In the genomic region with DNA sequence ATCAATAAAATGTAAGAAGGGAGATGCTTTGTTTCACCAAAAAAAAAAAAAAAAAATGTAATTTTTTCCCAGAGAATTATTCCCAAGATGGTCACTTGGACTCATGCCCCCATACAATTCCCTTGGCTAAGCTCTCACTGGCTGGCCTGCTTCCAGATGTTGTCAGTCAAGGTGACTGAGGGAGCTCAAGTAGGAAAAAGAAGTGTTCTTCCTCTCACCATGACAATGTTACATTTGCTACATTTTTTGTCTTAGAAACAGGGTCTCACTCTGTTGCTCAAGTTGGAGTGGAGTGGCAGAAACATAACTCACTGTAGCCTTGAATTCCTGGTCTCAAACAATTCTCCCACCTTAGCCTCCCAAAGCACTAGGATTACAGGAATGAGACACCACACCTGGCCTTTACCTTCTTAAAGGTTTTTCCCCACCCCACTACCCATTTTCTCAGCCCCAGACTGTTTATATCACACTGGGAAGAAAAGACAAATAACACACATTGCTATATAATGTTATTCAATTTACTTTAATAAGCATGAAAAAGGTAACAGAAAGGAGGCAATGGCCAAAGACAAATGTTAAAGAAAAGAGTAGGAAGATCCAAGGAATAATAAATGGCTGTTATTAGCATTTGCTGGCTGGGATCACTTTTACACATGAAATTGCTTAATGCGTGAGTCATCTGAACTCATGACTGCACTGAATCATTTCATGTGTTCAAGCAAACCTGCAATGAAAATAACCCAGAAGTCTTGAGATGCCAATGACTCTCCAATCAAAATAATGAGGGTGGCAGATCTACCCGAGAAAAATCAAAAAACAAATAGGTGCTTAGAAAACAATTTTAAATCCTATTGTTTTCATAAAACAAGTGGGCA, we compare ENCODE assay signal across 12 cellular contexts. TPM values are rescaled to one million over a fixed set of nuclear protein-coding genes. Genes with fewer than 3 reads are reported as not detected.
A peak's percentile ranks its signal among the peaks of the same experiment; 100 is the strongest.
DNase-seq lines count a peak whose midpoint lies in the region; ATAC-seq, FAIRE-seq and TF ChIP-seq lines count a peak whose summit lies in the region.
"Had no signal": no experiment of that assay in that cellular context is flagged by ENCODE, and none has a peak within 500 bp of the region (broad histone marks: within the 10 kb centered on the region; RNA-seq: fewer than 3 reads in every experiment).

No MANE protein-coding gene starts in this region.

- 17 to 23% methylated on average over 2 of the region's 2 CpGs for WGBS in tibial nerve, 2 donors

- no peaks in the 10 kb centered on the region for H3K9me1 ChIP-seq in keratinocyte (ENCODE audit: control insufficient read depth, extremely low read depth, insufficient read depth, low read length)

- H3K36me3 ChIP-seq in keratinocyte (ENCODE audit: control insufficient read depth in 2 of 2, extremely low read depth in 1 of 2, insufficient read depth in 2 of 2, low read length in 2 of 2) = no peaks in the 10 kb centered on the region
- no peaks in the 10 kb centered on the region for H3K36me3 ChIP-seq in tibial nerve

- no peak for ATAC-seq in GM21390 (IDR thresholded peaks at IDR 0.05; ENCODE audit: unreplicated experiment)

- peak overlapping the region; percentile 64 for H3K4me2 ChIP-seq in keratinocyte (ENCODE audit: control insufficient read depth, extremely low read depth, insufficient read depth, low read depth, low read length)

- H3K4me3 ChIP-seq in astrocyte of the cerebellum (ENCODE audit: low read depth, low read length) (no peak overlapping the region), keratinocyte (ENCODE audit: control insufficient read depth in 2 of 3, extremely low read depth in 1 of 3, insufficient read depth in 2 of 3, low read depth in 1 of 3, low read length in 3 of 3) (peak overlapping the region in 1 of 3 experiments; percentile 8), tibial nerve (no peak overlapping the region)
- H3K4me3 ChIP-seq: BLaER1 treated with 17β-estradiol and CSF1 and Interleukin-3, amounts not matched to agents 10 nM and 100 nM had no signal

- DNase-seq in NCI-H2171 treated with DMSO at 0.1 percent for 48 hours (lab: John Stamatoyannopoulos, UW) = peak; percentile 35
- no peak for DNase-seq in NCI-H2171 (lab: John Stamatoyannopoulos, UW)
- DNase-seq in astrocyte of the cerebellum (ENCODE audit: low read depth) = peak; percentile 90
- DNase-seq in keratinocyte (ENCODE audit: low read depth, low spot score) = peak; percentile 49
- peak in 1 of 2 donors; percentile 78 for DNase-seq in tibial nerve (ENCODE audit: low spot score in 2 of 2)
- DNase-seq in activated effector memory CD4-positive, alpha-beta T cell treated with anti-CD3 and anti-CD28 coated beads, Interleukin-2, amount 50 U/mL, for 16 hours = no peak
- no peak for DNase-seq in NCI-H510A treated with DMSO at 0.1 percent for 48 hours (lab: John Stamatoyannopoulos, UW)
- DNase-seq: activated T-cell treated with anti-CD3 and anti-CD28 coated beads, Interleukin-2, amount 50 U/mL, for 4 hours; retina had no signal

- peaks cover 15% of the 10 kb centered on the region for H3K79me2 ChIP-seq in keratinocyte (ENCODE audit: control insufficient read depth, insufficient read depth, low read length)

- in situ Hi-C loops in astrocyte of the cerebellum (cut with HindIII; ENCODE audit: low sequenced_read_pairs) = no loop called here

- H3K9me3 ChIP-seq in keratinocyte (ENCODE audit: control insufficient read depth, low read depth, low read length) (no peaks in the 10 kb centered on the region), tibial nerve (no peaks in the 10 kb centered on the region)

- dilution Hi-C loops in keratinocyte (cut with MboI; ENCODE audit: extremely low pct_ligation_motif_present, low sequenced_read_pairs) = no loop called here

- H4K20me1 ChIP-seq in keratinocyte (ENCODE audit: control insufficient read depth, extremely low read depth, insufficient read depth, low read length) = no peaks in the 10 kb centered on the region
- H4K20me1 ChIP-seq: BLaER1 treated with 17β-estradiol and CSF1 and Interleukin-3, amounts not matched to agents 10 nM and 100 nM had no signal

- H3K4me1 ChIP-seq in keratinocyte (ENCODE audit: control insufficient read depth, extremely low read depth, insufficient read depth, low read length) (peaks cover 17% of the 10 kb centered on the region), tibial nerve (peaks cover 0 to 29% (median 11%) of the 10 kb centered on the region in 4 donors)

- no peaks in the 10 kb centered on the region for H3K27me3 ChIP-seq in keratinocyte (ENCODE audit: control insufficient read depth, extremely low read depth, insufficient read depth, low read length)
- no peaks in the 10 kb centered on the region for H3K27me3 ChIP-seq in tibial nerve
- H3K27me3 ChIP-seq: BLaER1 treated with 17β-estradiol and CSF1 and Interleukin-3, amounts not matched to agents 10 nM and 100 nM had no signal

- peak overlapping the region; percentile 65 for H3K9ac ChIP-seq in keratinocyte (ENCODE audit: control insufficient read depth, extremely low read depth, insufficient read depth, low read length)

- no peak for TF ChIP-seq CTCF in astrocyte of the cerebellum (IDR thresholded peaks at IDR 0.05; ENCODE audit: low read depth, low read length, missing control alignments)
- TF ChIP-seq CTCF in keratinocyte (optimal IDR thresholded peaks at IDR 0.05 in 1 of 3, IDR thresholded peaks at IDR 0.05 in 1 of 3, conservative IDR thresholded peaks at IDR 0.05 in 1 of 3; ENCODE audit: extremely low read depth in 1 of 3, insufficient read depth in 2 of 3, low read length in 3 of 3) = no peak
- no peak for TF ChIP-seq CTCF in tibial nerve (IDR thresholded peaks at IDR 0.05)

- peak overlapping the region; percentile 29 for H2AFZ ChIP-seq in keratinocyte (ENCODE audit: control insufficient read depth, low read length)

- H3K27ac ChIP-seq in keratinocyte (ENCODE audit: control insufficient read depth, insufficient read depth, low read length) (peak overlapping the region; percentile 92), tibial nerve (peak overlapping the region; percentile 16 to 87 (median 67))
- H3K27ac ChIP-seq: HL-60 had no signal

- TF ChIP-seq POLR2A in tibial nerve (IDR thresholded peaks at IDR 0.05) = no peak

- peak; percentile 73 to 94 for TF ChIP-seq EP300 in tibial nerve (IDR thresholded peaks at IDR 0.05)

- FAIRE-seq in keratinocyte (lab: Jason Lieb, UNC) = peak; percentile 90

RNA-seq across cellular contexts. Expression of gene ACVR1, which starts 45.2 kb away (rescaled TPM):
- 25.5 to 37.7 TPM (median 30.8 TPM) in 3 replicates for polyA plus RNA-seq in keratinocyte
- polyA plus RNA-seq in keratinocyte (2011; ENCODE audit: low read depth) = 10.2 TPM
- polyA plus RNA-seq in keratinocyte (2011; cell fraction: cytosol; rRNA removed) = 17.4 and 27.5 TPM in 2 replicates
- polyA plus RNA-seq in keratinocyte (2011; cell fraction: nucleus; rRNA removed) = 68.9 and 70.9 TPM in 2 replicates
- 18.8 and 24.7 TPM in 2 replicates for polyA plus RNA-seq in keratinocyte (2012; ENCODE audit: low replicate concordance)
- polyA minus RNA-seq in keratinocyte = 33.4 to 59.2 TPM (median 36.1 TPM) in 3 replicates
- polyA minus RNA-seq in keratinocyte (2011; cell fraction: cytosol; rRNA and poly(A)+ RNA removed) = 13.8 TPM
- polyA minus RNA-seq in keratinocyte (2011; cell fraction: nucleus; rRNA and poly(A)+ RNA removed) = 36.6 and 71.1 TPM in 2 replicates
- 10 to 100 TPM; 19.2 to 24.7 (median 22.8) TPM for total RNA-seq in tibial nerve

Comparison
In these comparisons a context has a peak if more than half of its experiments do, and no peak if none do; other contexts are left out.
1. DNase-seq: peak in NCI-H2171 treated with DMSO at 0.1 percent for 48 hours (single experiment), astrocyte of the cerebellum (single experiment) and keratinocyte (single experiment); none in NCI-H2171 (single experiment), activated effector memory CD4-positive, alpha-beta T cell treated with anti-CD3 and anti-CD28 coated beads, Interleukin-2, amount 50 U/mL, for 16 hours (single experiment) and NCI-H510A treated with DMSO at 0.1 percent for 48 hours (single experiment).